Comparison of ENCODE assay signal across 1 cellular context in the genomic region with DNA sequence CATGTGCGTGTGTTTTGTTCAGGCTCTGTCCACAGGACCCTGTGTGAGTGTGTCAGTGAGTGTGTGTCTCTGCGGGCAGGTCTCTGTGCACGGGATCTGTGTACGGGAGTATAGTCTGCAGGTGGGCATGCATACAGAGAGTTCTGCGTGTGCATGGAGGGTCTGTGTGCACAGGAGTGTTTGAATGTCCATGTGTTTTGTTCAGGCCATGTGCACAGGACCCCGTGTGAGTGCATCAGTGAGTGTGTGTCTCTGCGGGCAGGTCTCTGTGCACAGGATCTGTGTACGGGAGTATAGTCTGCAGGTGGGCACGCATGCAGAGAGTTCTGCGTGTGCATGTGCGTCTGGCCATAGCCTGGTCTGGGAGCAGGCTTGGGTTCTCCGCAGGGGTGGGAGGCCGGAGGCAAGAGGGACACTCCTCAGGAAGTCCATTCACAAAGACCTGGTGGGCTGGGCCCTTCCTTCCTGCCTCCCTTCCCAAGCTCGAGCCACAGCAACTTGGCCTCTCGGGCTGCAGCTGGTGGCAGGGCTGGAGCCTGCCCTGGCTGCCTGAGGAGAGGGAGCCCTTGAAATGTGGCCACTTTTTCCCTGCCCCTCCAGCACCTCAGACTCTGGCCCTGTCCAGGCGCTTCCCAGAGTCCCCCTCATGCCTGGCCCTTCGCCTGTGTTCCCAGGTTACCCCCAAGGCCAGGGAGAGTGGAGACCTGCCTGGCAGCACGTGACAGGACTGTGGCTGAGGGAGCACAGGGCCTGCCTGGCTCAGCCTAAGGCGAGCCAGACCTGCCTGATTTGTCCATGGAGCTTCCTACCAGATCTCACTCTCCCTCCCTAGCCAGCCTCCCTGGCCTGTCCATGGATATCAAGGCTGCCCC.
TF ChIP-seq lines count a peak whose summit lies in the region.

No MANE protein-coding gene starts in this region.

TF ChIP-seq in HepG2, 621 proteins besides CTCF, POLR2A, EP300 and RAD21 (continued from another document and continues in another):
- TF ChIP-seq IRF9 (CRISPR knock-in tag; IDR thresholded peaks at IDR 0.05; ENCODE audit: borderline replicate concordance) (peak; percentile 59; the same call in 1 of the 2 replicates), ZNF792 (CRISPR knock-in tag; IDR thresholded peaks at IDR 0.05) (no peak), ZNF33A (CRISPR knock-in tag; IDR thresholded peaks at IDR 0.05; ENCODE audit: borderline replicate concordance) (no peak), POLR2AphosphoS2 (IDR thresholded peaks at IDR 0.05; ENCODE audit: low read depth, low read length) (no peak), ZNF383 (CRISPR knock-in tag; IDR thresholded peaks at IDR 0.05; ENCODE audit: borderline replicate concordance) (no peak), BRD4 (CRISPR knock-in tag; IDR thresholded peaks at IDR 0.05) (0 out of 2 replicates have a peak, but pooled peaks have one; percentile 66), KMT2B (CRISPR knock-in tag; IDR thresholded peaks at IDR 0.05) (0 out of 2 replicates have a peak, but pooled peaks have one; percentile 2), ZNF567 (CRISPR knock-in tag; IDR thresholded peaks at IDR 0.05; ENCODE audit: borderline replicate concordance) (no peak), ZNF160 (CRISPR knock-in tag; IDR thresholded peaks at IDR 0.05) (no peak), CREM (IDR thresholded peaks at IDR 0.05) (no peak), CREM (CRISPR knock-in tag; IDR thresholded peaks at IDR 0.05) (no peak), ZNF670 (CRISPR knock-in tag; IDR thresholded peaks at IDR 0.05; ENCODE audit: borderline replicate concordance) (no peak), ZKSCAN1 (IDR thresholded peaks at IDR 0.05; ENCODE audit: low read length) (no peak), HCFC1 (IDR thresholded peaks at IDR 0.05; ENCODE audit: low read depth, low read length) (no peak), HDAC6 (IDR thresholded peaks at IDR 0.05; ENCODE audit: low read depth, low read length) (no peak), HIVEP1 (CRISPR knock-in tag; IDR thresholded peaks at IDR 0.05) (no peak; the same call in 1 of the 2 replicates), RARA (CRISPR knock-in tag; IDR thresholded peaks at IDR 0.05) (peak; percentile 44; the same call in 1 of the 2 replicates), ZNF549 (CRISPR knock-in tag; IDR thresholded peaks at IDR 0.05) (no peak), FOXM1 (CRISPR knock-in tag; IDR thresholded peaks at IDR 0.05) (no peak), ZNF225 (CRISPR knock-in tag; IDR thresholded peaks at IDR 0.05) (peak; percentile 81; the same call in 1 of the 2 replicates), ZNF639 (CRISPR knock-in tag; conservative IDR thresholded peaks at IDR 0.05) (no peak), MZF1 (CRISPR knock-in tag; IDR thresholded peaks at IDR 0.05; ENCODE audit: borderline replicate concordance) (no peak), PHF21A (CRISPR knock-in tag; IDR thresholded peaks at IDR 0.05) (no peak), SALL2 (CRISPR knock-in tag; IDR thresholded peaks at IDR 0.05) (no peak; the same call in 1 of the 2 replicates), ZSCAN22 (CRISPR knock-in tag; IDR thresholded peaks at IDR 0.05) (no peak), ELF1 (CRISPR knock-in tag; IDR thresholded peaks at IDR 0.05) (no peak), ZNF143 (CRISPR knock-in tag; IDR thresholded peaks at IDR 0.05) (peak; percentile 62), ZFP62 (CRISPR knock-in tag; IDR thresholded peaks at IDR 0.05) (no peak), ZNF704 (CRISPR knock-in tag; IDR thresholded peaks at IDR 0.05; ENCODE audit: borderline replicate concordance) (no peak), BRCA1 (CRISPR knock-in tag; IDR thresholded peaks at IDR 0.05) (no peak), ZNF354B (CRISPR knock-in tag; IDR thresholded peaks at IDR 0.05) (no peak), SRSF9 (IDR thresholded peaks at IDR 0.05; ENCODE audit: borderline replicate concordance, insufficient read depth, low read depth, low read length, poor library complexity, severe bottlenecking) (no peak), ZBTB7A (CRISPR knock-in tag; IDR thresholded peaks at IDR 0.05) (peak; percentile 47), ZNF547 (CRISPR knock-in tag; IDR thresholded peaks at IDR 0.05) (no peak), ZNF616 (CRISPR knock-in tag; IDR thresholded peaks at IDR 0.05; ENCODE audit: low read depth) (peak; percentile 83; the same call in 1 of the 2 replicates)
- TF ChIP-seq, protein P1, sequence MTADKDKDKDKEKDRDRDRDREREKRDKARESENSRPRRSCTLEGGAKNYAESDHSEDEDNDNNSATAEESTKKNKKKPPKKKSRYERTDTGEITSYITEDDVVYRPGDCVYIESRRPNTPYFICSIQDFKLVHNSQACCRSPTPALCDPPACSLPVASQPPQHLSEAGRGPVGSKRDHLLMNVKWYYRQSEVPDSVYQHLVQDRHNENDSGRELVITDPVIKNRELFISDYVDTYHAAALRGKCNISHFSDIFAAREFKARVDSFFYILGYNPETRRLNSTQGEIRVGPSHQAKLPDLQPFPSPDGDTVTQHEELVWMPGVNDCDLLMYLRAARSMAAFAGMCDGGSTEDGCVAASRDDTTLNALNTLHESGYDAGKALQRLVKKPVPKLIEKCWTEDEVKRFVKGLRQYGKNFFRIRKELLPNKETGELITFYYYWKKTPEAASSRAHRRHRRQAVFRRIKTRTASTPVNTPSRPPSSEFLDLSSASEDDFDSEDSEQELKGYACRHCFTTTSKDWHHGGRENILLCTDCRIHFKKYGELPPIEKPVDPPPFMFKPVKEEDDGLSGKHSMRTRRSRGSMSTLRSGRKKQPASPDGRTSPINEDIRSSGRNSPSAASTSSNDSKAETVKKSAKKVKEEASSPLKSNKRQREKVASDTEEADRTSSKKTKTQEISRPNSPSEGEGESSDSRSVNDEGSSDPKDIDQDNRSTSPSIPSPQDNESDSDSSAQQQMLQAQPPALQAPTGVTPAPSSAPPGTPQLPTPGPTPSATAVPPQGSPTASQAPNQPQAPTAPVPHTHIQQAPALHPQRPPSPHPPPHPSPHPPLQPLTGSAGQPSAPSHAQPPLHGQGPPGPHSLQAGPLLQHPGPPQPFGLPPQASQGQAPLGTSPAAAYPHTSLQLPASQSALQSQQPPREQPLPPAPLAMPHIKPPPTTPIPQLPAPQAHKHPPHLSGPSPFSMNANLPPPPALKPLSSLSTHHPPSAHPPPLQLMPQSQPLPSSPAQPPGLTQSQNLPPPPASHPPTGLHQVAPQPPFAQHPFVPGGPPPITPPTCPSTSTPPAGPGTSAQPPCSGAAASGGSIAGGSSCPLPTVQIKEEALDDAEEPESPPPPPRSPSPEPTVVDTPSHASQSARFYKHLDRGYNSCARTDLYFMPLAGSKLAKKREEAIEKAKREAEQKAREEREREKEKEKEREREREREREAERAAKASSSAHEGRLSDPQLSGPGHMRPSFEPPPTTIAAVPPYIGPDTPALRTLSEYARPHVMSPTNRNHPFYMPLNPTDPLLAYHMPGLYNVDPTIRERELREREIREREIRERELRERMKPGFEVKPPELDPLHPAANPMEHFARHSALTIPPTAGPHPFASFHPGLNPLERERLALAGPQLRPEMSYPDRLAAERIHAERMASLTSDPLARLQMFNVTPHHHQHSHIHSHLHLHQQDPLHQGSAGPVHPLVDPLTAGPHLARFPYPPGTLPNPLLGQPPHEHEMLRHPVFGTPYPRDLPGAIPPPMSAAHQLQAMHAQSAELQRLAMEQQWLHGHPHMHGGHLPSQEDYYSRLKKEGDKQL (CRISPR knock-in tag; IDR thresholded peaks at IDR 0.05; ENCODE audit: low read depth): no peak
- TF ChIP-seq, protein P2, sequence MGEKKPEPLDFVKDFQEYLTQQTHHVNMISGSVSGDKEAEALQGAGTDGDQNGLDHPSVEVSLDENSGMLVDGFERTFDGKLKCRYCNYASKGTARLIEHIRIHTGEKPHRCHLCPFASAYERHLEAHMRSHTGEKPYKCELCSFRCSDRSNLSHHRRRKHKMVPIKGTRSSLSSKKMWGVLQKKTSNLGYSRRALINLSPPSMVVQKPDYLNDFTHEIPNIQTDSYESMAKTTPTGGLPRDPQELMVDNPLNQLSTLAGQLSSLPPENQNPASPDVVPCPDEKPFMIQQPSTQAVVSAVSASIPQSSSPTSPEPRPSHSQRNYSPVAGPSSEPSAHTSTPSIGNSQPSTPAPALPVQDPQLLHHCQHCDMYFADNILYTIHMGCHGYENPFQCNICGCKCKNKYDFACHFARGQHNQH (CRISPR knock-in tag; IDR thresholded peaks at IDR 0.05): 0 out of 2 replicates have a peak, but pooled peaks have one; percentile 20
- TF ChIP-seq, protein P3, sequence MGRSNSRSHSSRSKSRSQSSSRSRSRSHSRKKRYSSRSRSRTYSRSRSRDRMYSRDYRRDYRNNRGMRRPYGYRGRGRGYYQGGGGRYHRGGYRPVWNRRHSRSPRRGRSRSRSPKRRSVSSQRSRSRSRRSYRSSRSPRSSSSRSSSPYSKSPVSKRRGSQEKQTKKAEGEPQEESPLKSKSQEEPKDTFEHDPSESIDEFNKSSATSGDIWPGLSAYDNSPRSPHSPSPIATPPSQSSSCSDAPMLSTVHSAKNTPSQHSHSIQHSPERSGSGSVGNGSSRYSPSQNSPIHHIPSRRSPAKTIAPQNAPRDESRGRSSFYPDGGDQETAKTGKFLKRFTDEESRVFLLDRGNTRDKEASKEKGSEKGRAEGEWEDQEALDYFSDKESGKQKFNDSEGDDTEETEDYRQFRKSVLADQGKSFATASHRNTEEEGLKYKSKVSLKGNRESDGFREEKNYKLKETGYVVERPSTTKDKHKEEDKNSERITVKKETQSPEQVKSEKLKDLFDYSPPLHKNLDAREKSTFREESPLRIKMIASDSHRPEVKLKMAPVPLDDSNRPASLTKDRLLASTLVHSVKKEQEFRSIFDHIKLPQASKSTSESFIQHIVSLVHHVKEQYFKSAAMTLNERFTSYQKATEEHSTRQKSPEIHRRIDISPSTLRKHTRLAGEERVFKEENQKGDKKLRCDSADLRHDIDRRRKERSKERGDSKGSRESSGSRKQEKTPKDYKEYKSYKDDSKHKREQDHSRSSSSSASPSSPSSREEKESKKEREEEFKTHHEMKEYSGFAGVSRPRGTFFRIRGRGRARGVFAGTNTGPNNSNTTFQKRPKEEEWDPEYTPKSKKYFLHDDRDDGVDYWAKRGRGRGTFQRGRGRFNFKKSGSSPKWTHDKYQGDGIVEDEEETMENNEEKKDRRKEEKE (IDR thresholded peaks at IDR 0.05): no peak
- TF ChIP-seq, protein P4, sequence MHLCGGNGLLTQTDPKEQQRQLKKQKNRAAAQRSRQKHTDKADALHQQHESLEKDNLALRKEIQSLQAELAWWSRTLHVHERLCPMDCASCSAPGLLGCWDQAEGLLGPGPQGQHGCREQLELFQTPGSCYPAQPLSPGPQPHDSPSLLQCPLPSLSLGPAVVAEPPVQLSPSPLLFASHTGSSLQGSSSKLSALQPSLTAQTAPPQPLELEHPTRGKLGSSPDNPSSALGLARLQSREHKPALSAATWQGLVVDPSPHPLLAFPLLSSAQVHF (CRISPR knock-in tag; IDR thresholded peaks at IDR 0.05): no peak
- TF ChIP-seq, protein P5, sequence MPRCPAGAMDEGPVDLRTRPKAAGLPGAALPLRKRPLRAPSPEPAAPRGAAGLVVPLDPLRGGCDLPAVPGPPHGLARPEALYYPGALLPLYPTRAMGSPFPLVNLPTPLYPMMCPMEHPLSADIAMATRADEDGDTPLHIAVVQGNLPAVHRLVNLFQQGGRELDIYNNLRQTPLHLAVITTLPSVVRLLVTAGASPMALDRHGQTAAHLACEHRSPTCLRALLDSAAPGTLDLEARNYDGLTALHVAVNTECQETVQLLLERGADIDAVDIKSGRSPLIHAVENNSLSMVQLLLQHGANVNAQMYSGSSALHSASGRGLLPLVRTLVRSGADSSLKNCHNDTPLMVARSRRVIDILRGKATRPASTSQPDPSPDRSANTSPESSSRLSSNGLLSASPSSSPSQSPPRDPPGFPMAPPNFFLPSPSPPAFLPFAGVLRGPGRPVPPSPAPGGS (CRISPR knock-in tag; IDR thresholded peaks at IDR 0.05): peak; percentile 47; the same call in 1 of the 2 replicates
- TF ChIP-seq, protein P6, sequence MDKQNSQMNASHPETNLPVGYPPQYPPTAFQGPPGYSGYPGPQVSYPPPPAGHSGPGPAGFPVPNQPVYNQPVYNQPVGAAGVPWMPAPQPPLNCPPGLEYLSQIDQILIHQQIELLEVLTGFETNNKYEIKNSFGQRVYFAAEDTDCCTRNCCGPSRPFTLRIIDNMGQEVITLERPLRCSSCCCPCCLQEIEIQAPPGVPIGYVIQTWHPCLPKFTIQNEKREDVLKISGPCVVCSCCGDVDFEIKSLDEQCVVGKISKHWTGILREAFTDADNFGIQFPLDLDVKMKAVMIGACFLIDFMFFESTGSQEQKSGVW (CRISPR knock-in tag; IDR thresholded peaks at IDR 0.05; ENCODE audit: borderline replicate concordance): no peak
